Comparison of ENCODE assay signal across 8 cellular contexts in the genomic region with DNA sequence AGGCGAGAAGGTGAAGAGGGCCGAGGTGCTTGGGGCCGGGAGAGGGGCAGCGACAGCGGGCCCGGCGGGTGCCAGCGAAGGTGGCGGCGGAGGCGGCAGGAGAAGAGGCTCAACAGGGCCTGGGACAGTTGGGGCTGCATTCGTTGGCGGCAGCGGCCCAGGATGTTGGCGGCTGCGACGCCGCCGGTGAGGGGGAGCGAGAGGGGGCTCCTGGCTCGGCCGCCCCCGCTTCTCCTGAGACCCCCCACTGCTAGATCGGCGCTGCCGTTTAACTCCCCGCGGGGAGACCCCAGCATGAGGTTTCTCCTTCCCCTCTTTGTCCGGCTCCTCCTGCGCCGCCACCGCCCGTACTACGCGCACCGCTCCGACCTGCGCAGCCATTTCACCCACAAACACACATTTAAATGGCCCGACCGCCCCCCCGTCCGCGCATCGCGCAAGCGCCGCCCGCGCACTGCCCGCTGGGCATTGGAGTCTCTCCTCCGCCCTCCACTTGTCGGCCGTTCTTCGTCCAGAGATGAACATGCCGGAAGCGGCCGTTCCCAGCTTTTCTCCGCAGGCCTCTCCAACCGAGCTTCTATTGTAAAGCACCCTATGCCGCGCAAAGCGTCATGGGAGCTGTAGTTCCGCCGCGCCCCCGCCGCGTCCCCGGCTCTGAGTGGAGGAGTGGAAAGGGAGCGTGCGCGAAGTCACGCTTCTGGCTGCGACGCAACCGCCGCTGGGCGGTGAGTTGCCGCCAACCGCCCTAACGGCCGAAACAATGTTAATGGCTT. TPM values are rescaled to one million over a fixed set of nuclear protein-coding genes. Genes with fewer than 3 reads are reported as not detected.
DNase-seq lines count a peak whose midpoint lies in the region; ATAC-seq, FAIRE-seq and TF ChIP-seq lines count a peak whose summit lies in the region.

A gene (minus strand): TSS at position 589 of the 773 bp plus-strand sequence. CDS start 64 bp downstream, at position 525.

- no peaks in the 10 kb centered on the region; the same call in 1 of the 2 replicates for H3K36me3 ChIP-seq in Loucy (ENCODE audit: insufficient read depth, low read length)

- peaks cover 5% of the 10 kb centered on the region; the same call in 1 of the 2 replicates for H3F3A ChIP-seq in Loucy (ENCODE audit: low read depth)

- no peaks in the 10 kb centered on the region for H3K9me3 ChIP-seq in Loucy (ENCODE audit: insufficient read depth, low read depth, low read length)

- H3K36me3 Mint-ChIP-seq in natural killer cell treated with Interleukin-12 subunit alpha and Interleukin-12 subunit beta and Interleukin-15 and Interleukin-18, amount 100 ng/mL, for 72 hours: peaks cover 4% of the 10 kb centered on the region

- TF ChIP-seq CTCF in Loucy (conservative IDR thresholded peaks at IDR 0.05; ENCODE audit: low read length): no peak

- H3K79me2 ChIP-seq in Loucy (ENCODE audit: insufficient read depth, low read length): peaks cover 52% of the 10 kb centered on the region

- H2AFZ ChIP-seq in Loucy (ENCODE audit: low read length): peak within 1 kb of the TSS; percentile 69

- peak; percentile 96 to 99 for ATAC-seq in natural killer cell treated with Interleukin-12 subunit alpha and Interleukin-12 subunit beta and Interleukin-15 and Interleukin-18, amount 100 ng/mL, for 72 hours
- ATAC-seq in stimulated activated naive CD8-positive, alpha-beta T cell treated with anti-CD3 and anti-CD28 coated beads, Interleukin-15, Interleukin-2, amounts not matched to agents 100 U/mL and 50 U/mL, for 24 hours: peak; percentile 98

- peak within 1 kb of the TSS; percentile 99 for H3K4me3 Mint-ChIP-seq in natural killer cell treated with Interleukin-12 subunit alpha and Interleukin-12 subunit beta and Interleukin-15 and Interleukin-18, amount 100 ng/mL, for 72 hours

- no peaks in the 10 kb centered on the region for H3K27me3 Mint-ChIP-seq in natural killer cell treated with Interleukin-12 subunit alpha and Interleukin-12 subunit beta and Interleukin-15 and Interleukin-18, amount 100 ng/mL, for 72 hours

- no peaks in the 10 kb centered on the region for H3K9me3 Mint-ChIP-seq in natural killer cell treated with Interleukin-12 subunit alpha and Interleukin-12 subunit beta and Interleukin-15 and Interleukin-18, amount 100 ng/mL, for 72 hours

- peak within 1 kb of the TSS; percentile 88 for H3K4me2 ChIP-seq in Loucy (ENCODE audit: low read depth, low read length, poor library complexity, severe bottlenecking)

- H3K4me3 ChIP-seq in Loucy (ENCODE audit: low read length, poor library complexity, severe bottlenecking): peak within 1 kb of the TSS; percentile 87

- DNase-seq in ELF-1 (ENCODE audit: low read depth, low spot score) (peak; percentile 100), H54 (ENCODE audit: insufficient read length, low spot score) (peak; percentile 84), fibroblast of peridontal ligament (ENCODE audit: extremely low read depth) (peak; percentile 98)
- DNase-seq in activated T-helper 9 cell treated with anti-CD3 and anti-CD28 coated beads, Interleukin-2, amount 50 U/mL, for 16 hours (ENCODE audit: low read depth): peak; percentile 97
- peak; percentile 99 for DNase-seq in natural killer cell treated with Interleukin-12 subunit alpha and Interleukin-12 subunit beta and Interleukin-15 and Interleukin-18, amount 100 ng/mL, for 72 hours (ENCODE audit: low spot score)
- peak; percentile 96 for DNase-seq in stimulated activated naive CD8-positive, alpha-beta T cell treated with anti-CD3 and anti-CD28 coated beads, Interleukin-15, Interleukin-2, amounts not matched to agents 100 U/mL and 50 U/mL, for 24 hours

- no peaks in the 10 kb centered on the region for H3K27me3 ChIP-seq in Loucy (ENCODE audit: insufficient read depth, low read length, poor library complexity, severe bottlenecking)

- peaks cover 35% of the 10 kb centered on the region for H3K4me1 ChIP-seq in Loucy (ENCODE audit: insufficient read depth, low read length, poor library complexity, severe bottlenecking)

- no peaks in the 10 kb centered on the region for H3K9me2 ChIP-seq in Loucy (replicated peaks; ENCODE audit: low read depth, low read length)

- peaks cover 44% of the 10 kb centered on the region for H4K20me1 ChIP-seq in Loucy (ENCODE audit: insufficient read depth, low read length, poor library complexity, severe bottlenecking)

- peaks cover 16 to 33% of the 10 kb centered on the region in 2 donors for H3K4me1 Mint-ChIP-seq in natural killer cell treated with Interleukin-12 subunit alpha and Interleukin-12 subunit beta and Interleukin-15 and Interleukin-18, amount 100 ng/mL, for 72 hours (ENCODE audit: low read depth in 2 of 2)

- TF ChIP-seq POLR2A in H54 (IDR thresholded peaks at IDR 0.05; ENCODE audit: low read depth, low read length) (peak; percentile 89), Raji (IDR thresholded peaks at IDR 0.05; ENCODE audit: insufficient read depth, low read depth, low read length) (peak; percentile 79)

- peak; percentile 98 for FAIRE-seq in H54 (lab: Jason Lieb, UNC)

- peak within 1 kb of the TSS; percentile 95 to 98 for H3K27ac Mint-ChIP-seq in natural killer cell treated with Interleukin-12 subunit alpha and Interleukin-12 subunit beta and Interleukin-15 and Interleukin-18, amount 100 ng/mL, for 72 hours

- H3K9ac ChIP-seq in Loucy (ENCODE audit: low read depth, low read length, poor library complexity, severe bottlenecking): peak within 1 kb of the TSS; percentile 91

RNA-seq across cellular contexts. Expression of the gene that starts here (rescaled TPM):
- total RNA-seq in natural killer cell treated with Interleukin-12 subunit alpha and Interleukin-12 subunit beta and Interleukin-15 and Interleukin-18, amount 100 ng/mL, for 72 hours: 10 to 100 TPM; 18.7 to 27.7 TPM

Comparison
In these comparisons a context has a peak if more than half of its experiments do, and no peak if none do; other contexts are left out.
1. Peak in every context shown above with its lines: DNase-seq, ATAC-seq and H3K4me3 ChIP-seq.